In the genomic region with DNA sequence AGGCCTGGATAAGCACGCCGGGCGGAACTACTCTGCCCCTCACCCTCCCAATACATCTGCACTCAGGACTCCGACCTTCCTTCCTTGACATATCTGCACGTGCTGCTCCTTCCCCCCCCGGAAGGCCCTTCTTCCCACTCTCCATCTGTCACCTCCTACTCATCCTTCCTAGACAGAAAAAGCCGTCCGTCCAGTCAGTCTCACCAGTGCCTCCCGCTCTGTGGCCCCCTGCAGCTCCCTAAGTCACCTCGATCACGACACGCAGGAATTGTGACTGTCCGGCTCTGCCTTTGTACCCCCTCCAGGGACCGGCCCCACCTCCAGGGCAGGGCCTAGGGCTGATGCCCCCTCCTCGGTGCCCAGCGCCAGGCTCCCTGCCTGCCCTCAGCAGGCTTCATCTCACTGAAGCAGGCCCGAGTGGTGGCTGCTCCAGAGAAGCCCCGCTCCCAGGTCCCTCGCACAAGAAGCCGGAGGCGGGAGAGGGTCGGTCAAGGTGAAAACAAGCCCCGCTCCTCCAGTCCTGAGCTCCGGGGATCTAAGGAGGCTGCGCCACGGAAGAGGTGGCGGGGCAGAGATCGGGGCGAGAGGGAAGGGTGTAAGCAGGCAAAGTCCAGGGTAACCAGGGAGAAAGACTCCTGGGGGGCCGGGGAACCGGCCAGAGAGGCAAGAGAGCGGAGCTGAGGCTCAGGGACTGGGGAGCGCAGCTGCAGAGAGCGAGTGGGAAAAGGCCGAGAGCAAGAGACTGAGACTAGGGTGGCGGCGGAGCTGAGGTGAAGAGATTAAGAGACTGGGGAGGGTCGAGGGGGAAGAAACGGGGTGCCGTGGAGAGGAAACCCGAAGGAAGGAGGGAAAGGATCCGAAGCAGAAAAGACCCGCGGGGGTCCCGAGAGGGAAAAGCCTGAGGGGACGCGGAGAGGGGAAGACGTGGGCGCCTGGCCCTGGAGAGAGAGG, we compare ENCODE assay signal across 8 cellular contexts. TPM values are rescaled to one million over a fixed set of nuclear protein-coding genes. Genes with fewer than 3 reads are reported as not detected.
DNase-seq lines count a peak whose midpoint lies in the region; ATAC-seq and TF ChIP-seq lines count a peak whose summit lies in the region.

No MANE protein-coding gene starts in this region.

- H3K4ac ChIP-seq in mesendoderm (ENCODE audit: low read depth, low read length): peak overlapping the region; percentile 63

- H3K4me1 ChIP-seq in heart left ventricle: peaks cover 4 to 63% (median 52%) of the 10 kb centered on the region in 12 donors
- H3K4me1 ChIP-seq in PC-9 (replicated peaks; ENCODE audit: insufficient read depth): peaks cover 42% of the 10 kb centered on the region
- H3K4me1 ChIP-seq in mesendoderm (ENCODE audit: control insufficient read depth, low read depth, low read length): peaks cover 7% of the 10 kb centered on the region
- H3K4me1 ChIP-seq in thyroid gland: peaks cover 49 to 57% of the 10 kb centered on the region in 2 donors

- H3K23ac ChIP-seq in mesendoderm (ENCODE audit: low read length): no peak overlapping the region

- H4K20me1 ChIP-seq in PC-9 (ENCODE audit: insufficient read depth): peaks cover 51% of the 10 kb centered on the region

- H3K79me1 ChIP-seq in mesendoderm (ENCODE audit: low read length): peaks cover 31% of the 10 kb centered on the region

- no peak for DNase-seq in heart left ventricle
- DNase-seq in left ventricle myocardium superior: no peak
- peak in 1 of 2 experiments; percentile 27 for DNase-seq in PC-9
- peak in 1 of 2 donors; percentile 21 for DNase-seq in cardiac fibroblast (ENCODE audit: low read depth in 2 of 2)
- peak; percentile 40 for DNase-seq in mesendoderm
- DNase-seq in thyroid gland: peak; percentile 11 to 28

- H3K18ac ChIP-seq in mesendoderm (ENCODE audit: low read length): peak overlapping the region; percentile 3

- ATAC-seq in heart left ventricle (no peak), left ventricle myocardium superior (no peak), GM19397 (IDR thresholded peaks at IDR 0.05; ENCODE audit: unreplicated experiment) (no peak), GM21723 (IDR thresholded peaks at IDR 0.05; ENCODE audit: unreplicated experiment) (no peak)

- H3K9me3 ChIP-seq in heart left ventricle (no peaks in the 10 kb centered on the region), PC-9 (ENCODE audit: insufficient read depth, low read depth) (no peaks in the 10 kb centered on the region), thyroid gland (no peaks in the 10 kb centered on the region)

- H4K8ac ChIP-seq in mesendoderm (ENCODE audit: low read depth, low read length): no peak overlapping the region

- H3K4me3 ChIP-seq in heart left ventricle: peak overlapping the region; percentile 76 to 99 (median 94)
- H3K4me3 ChIP-seq in PC-9: peak overlapping the region; percentile 77
- peak overlapping the region; percentile 81 to 91 for H3K4me3 ChIP-seq in cardiac fibroblast (replicated peaks in 1 of 2; ENCODE audit: low read depth in 2 of 2, low read length in 2 of 2)
- peak overlapping the region; percentile 83 for H3K4me3 ChIP-seq in mesendoderm (ENCODE audit: low read length)
- peak overlapping the region; percentile 88 to 93 (median 91) for H3K4me3 ChIP-seq in thyroid gland (replicated peaks in 1 of 3)

- H3K79me2 ChIP-seq in PC-9 (ENCODE audit: low read depth): peaks cover 59% of the 10 kb centered on the region
- H3K79me2 ChIP-seq in mesendoderm (ENCODE audit: control insufficient read depth, insufficient read depth, low read length): peaks cover 55% of the 10 kb centered on the region

- no peaks in the 10 kb centered on the region for H3K9me2 ChIP-seq in PC-9 (ENCODE audit: insufficient read depth)

- no peak for TF ChIP-seq CTCF in heart left ventricle (IDR thresholded peaks at IDR 0.05)
- TF ChIP-seq CTCF in PC-9 (conservative IDR thresholded peaks at IDR 0.05): no peak
- TF ChIP-seq CTCF in cardiac fibroblast (IDR thresholded peaks at IDR 0.05; ENCODE audit: low read depth, low read length): no peak
- TF ChIP-seq CTCF in thyroid gland (IDR thresholded peaks at IDR 0.05): no peak

- intact Hi-C loops in heart left ventricle (cut with DNase I): loop anchor here in 4 of 10 donors (1.0 to 5.0 kb wide), 4 partner anchors 23 to 45 kb away; partner anchors contain the start of gene HSPBP1 (in 1 of the 4)
- intact Hi-C loops in left ventricle myocardium superior (cut with micrococcal nuclease): no loop called here
- intact Hi-C loops in PC-9 (cut with micrococcal nuclease; ENCODE audit: unreplicated experiment): no loop called here
- intact Hi-C loops in thyroid gland (cut with DNase I): no loop called here

- H3K27ac ChIP-seq in heart left ventricle (peak overlapping the region in 11 of 12 donors; percentile 85 to 98 (median 94)), PC-9 (no peak overlapping the region), mesendoderm (ENCODE audit: low read depth, low read length) (no peak overlapping the region), thyroid gland (peak overlapping the region; percentile 21 to 52 (median 44))

- TF ChIP-seq POLR2A in heart left ventricle (IDR thresholded peaks at IDR 0.05) (no peak), thyroid gland (IDR thresholded peaks at IDR 0.05) (no peak)

- H3K56ac ChIP-seq in mesendoderm (ENCODE audit: low read length): peak overlapping the region; percentile 99

- no peak overlapping the region for H2BK15ac ChIP-seq in mesendoderm (replicated peaks; ENCODE audit: low read depth)

- POLR2A ChIA-PET in PC-9 (lab: Charles Lee; ENCODE audit: unreplicated experiment): interaction anchor here (0.5 to 0.7 kb wide), 2 partner anchors 73 to 91 kb away, joined by 3 to 4 read pairs; no protein-coding TSS in a partner anchor

- CTCF ChIA-PET in PC-9 (lab: Charles Lee): no interaction called here

- H2BK5ac ChIP-seq in mesendoderm (ENCODE audit: low read length): no peak overlapping the region

- peak overlapping the region; percentile 99 for H3K9ac ChIP-seq in mesendoderm (ENCODE audit: low read length)

- H2AK5ac ChIP-seq in mesendoderm (ENCODE audit: low read length): no peak overlapping the region

- H2AFZ ChIP-seq in PC-9: no peak overlapping the region

- H3K27me3 ChIP-seq in heart left ventricle (no peaks in the 10 kb centered on the region), PC-9 (ENCODE audit: insufficient read depth, low read depth) (no peaks in the 10 kb centered on the region), mesendoderm (ENCODE audit: insufficient read depth, low read length, poor library complexity) (no peaks in the 10 kb centered on the region), thyroid gland (no peaks in the 10 kb centered on the region)

- no peak overlapping the region for H4K5ac ChIP-seq in mesendoderm (ENCODE audit: low read length)

- peaks cover 35% of the 10 kb centered on the region for H3F3A ChIP-seq in PC-9 (ENCODE audit: insufficient read depth, low read depth)

- H3K36me3 ChIP-seq in heart left ventricle (peaks cover 0 to 9% (median 0%) of the 10 kb centered on the region in 9 donors), PC-9 (ENCODE audit: low read depth) (no peaks in the 10 kb centered on the region), mesendoderm (ENCODE audit: control insufficient read depth, insufficient read depth, low read length) (no peaks in the 10 kb centered on the region), thyroid gland (no peaks in the 10 kb centered on the region)

- H3K4me2 ChIP-seq in PC-9 (peak overlapping the region; percentile 97), mesendoderm (ENCODE audit: low read length) (peak overlapping the region; percentile 91)

- no peak overlapping the region for H2BK120ac ChIP-seq in mesendoderm (ENCODE audit: low read depth, low read length)

- BruUV-seq in PC-9 (replicated peaks; lab: Mats Ljungman, UMichigan): no TSS peak

- 2 to 4% (median 3%) methylated on average over 43 to 49 of the region's 49 CpGs for WGBS in heart left ventricle, 4 donors
- no CpG with 5 or more reads among the region's 49 CpGs for WGBS in mesendoderm (ENCODE audit: extremely low coverage, insufficient coverage, low lambda C conversion rate)
- 2 to 5% methylated on average over 44 to 47 of the region's 49 CpGs for WGBS in thyroid gland, 2 donors

RNA-seq across cellular contexts. Expression of gene PPP6R1, which starts 1.1 kb away (rescaled TPM):
- total RNA-seq in heart left ventricle (10 to 100 TPM; 28.6 to 59.9 (median 41.1) TPM), left ventricle myocardium superior (39.2 TPM), PC-9 (2021) (136 and 159 TPM in 2 replicates), thyroid gland (10 to 100 TPM; 26.1 to 99.8 (median 54.2) TPM)
- polyA plus RNA-seq in heart left ventricle: 10 to 100 TPM; 34.7 to 60.4 TPM
- polyA plus RNA-seq in mesendoderm (2013, experiment 1 of 2): 33.8 TPM
- polyA plus RNA-seq in mesendoderm (2013, experiment 2 of 2): 34.7 TPM

RNA-seq across cellular contexts. Expression of gene HSPBP1, which starts 22.2 kb away (rescaled TPM):
- 10 to 100 TPM; 25.7 to 42.0 (median 30.6) TPM for total RNA-seq in heart left ventricle
- polyA plus RNA-seq in heart left ventricle: 10 to 100 TPM; 56.4 to 76.0 TPM
- 28.6 TPM for total RNA-seq in left ventricle myocardium superior
- 66.2 and 79.6 TPM in 2 replicates for total RNA-seq in PC-9 (2021)
- 45.8 TPM for polyA plus RNA-seq in mesendoderm (2013, experiment 1 of 2)
- 45.6 TPM for polyA plus RNA-seq in mesendoderm (2013, experiment 2 of 2)
- 10 to 100 TPM; 24.2 to 48.4 (median 31.2) TPM for total RNA-seq in thyroid gland

RNA-seq across cellular contexts. Expression of gene BRSK1, which starts 26.1 kb away (rescaled TPM):
- total RNA-seq in heart left ventricle (1 to 10 TPM; 2.0 to 7.4 (median 3.6) TPM), left ventricle myocardium superior (1.9 TPM), PC-9 (2021) (6.5 and 14.4 TPM in 2 replicates), thyroid gland (1 to 10 TPM in 1 of 4 donors, under 1 TPM in 1, not detected in 2; 0.83 to 1.2 TPM)
- 1 to 10 TPM; 1.6 to 1.8 TPM for polyA plus RNA-seq in heart left ventricle
- 11.0 TPM for polyA plus RNA-seq in mesendoderm (2013, experiment 1 of 2)
- polyA plus RNA-seq in mesendoderm (2013, experiment 2 of 2): 10.9 TPM

RNA-seq across cellular contexts. Expression of gene TMEM86B, which starts 29.2 kb away (rescaled TPM):
- total RNA-seq in heart left ventricle (1 to 10 TPM in 8 of 9 donors, under 1 TPM in 1; 0.64 to 2.5 (median 1.9) TPM), left ventricle myocardium superior (1.9 TPM), PC-9 (2021) (18.1 and 18.4 TPM in 2 replicates), thyroid gland (1 to 10 TPM; 1.6 to 5.8 (median 2.9) TPM)
- polyA plus RNA-seq in heart left ventricle: 1 to 10 TPM; 2.7 to 3.1 TPM
- polyA plus RNA-seq in mesendoderm (2013, experiment 1 of 2): 1.3 TPM
- 1.1 TPM for polyA plus RNA-seq in mesendoderm (2013, experiment 2 of 2)

RNA-seq across cellular contexts. Expression of gene PTPRH, which starts 48.4 kb away (rescaled TPM):
- total RNA-seq in heart left ventricle (1 to 10 TPM in 8 of 9 donors, under 1 TPM in 1; 0.75 to 5.7 (median 2.3) TPM), left ventricle myocardium superior (0.47 TPM), PC-9 (2021) (11.7 and 21.4 TPM in 2 replicates), thyroid gland (1 to 10 TPM in 1 of 4 donors, under 1 TPM in 2, not detected in 1; 0.11 to 2.6 (median 0.54) TPM)
- 10 to 100 TPM in 1 of 2 donors, 1 to 10 TPM in 1; 1.8 to 11.4 TPM for polyA plus RNA-seq in heart left ventricle
- 0.15 TPM for polyA plus RNA-seq in mesendoderm (2013, experiment 1 of 2)
- polyA plus RNA-seq in mesendoderm (2013, experiment 2 of 2): 0.22 TPM

Comparison
In these comparisons a context has a peak if more than half of its experiments do, and no peak if none do; other contexts are left out.
1. DNase-seq: peak in mesendoderm (single experiment) and thyroid gland (2 of 2); none in heart left ventricle (0 of 5) and left ventricle myocardium superior (single experiment).
2. H3K27ac ChIP-seq: peak in heart left ventricle (11 of 12) and thyroid gland (3 of 3); none in PC-9 (single experiment) and mesendoderm (single experiment).
3. Peak in every context shown above with its lines, with median percentiles within 50 percentile points of each other: H3K4me3 ChIP-seq.